10 cellular contexts compared by ENCODE assay signal in genomic region chr1:11729498-11730428, GRCh38. TPM values are rescaled to one million over a fixed set of nuclear protein-coding genes. Genes with fewer than 3 reads are reported as not detected.
DNase-seq lines count a peak whose midpoint lies in the region; ATAC-seq and TF ChIP-seq lines count a peak whose summit lies in the region.
"Had no signal": no experiment of that assay in that cellular context is flagged by ENCODE, and none has a peak within 500 bp of the region (broad histone marks: within the 10 kb centered on the region; RNA-seq: fewer than 3 reads in every experiment).

No MANE protein-coding gene starts in this region.

- H3K27ac Mint-ChIP-seq in natural killer cell = peak overlapping the region; percentile 88 to 95

- H3K27ac ChIP-seq in angular gyrus (ENCODE audit: low read depth, low read length) = peak overlapping the region; percentile 45
- H3K27ac ChIP-seq in foreskin keratinocyte = no peak overlapping the region

- no peaks in the 10 kb centered on the region for H3K27me3 ChIP-seq in foreskin keratinocyte

- DNase-seq in Caki2 (ENCODE audit: low read depth) (peak; percentile 52), Kasumi-1 (lab: John Stamatoyannopoulos, UW) (peak; percentile 58 to 59), natural killer cell (no peak), foreskin keratinocyte (no peak), DMS 273 treated with DMSO at 0.1 percent for 48 hours (lab: John Stamatoyannopoulos, UW) (no peak), NCI-H187 (lab: John Stamatoyannopoulos, UW) (no peak)
- DNase-seq: effector CD8-positive, alpha-beta T cell; NCI-H1092 treated with DMSO at 0.1 percent for 48 hours had no signal

- ATAC-seq in natural killer cell (peak in 2 of 3 donors; percentile 47 to 54), GM18873 (IDR thresholded peaks at IDR 0.05; ENCODE audit: low FRiP score, unreplicated experiment) (no peak), foreskin keratinocyte (no peak)

- no peaks in the 10 kb centered on the region for H3K9me3 Mint-ChIP-seq in natural killer cell

- in situ Hi-C loops in Caki2 (cut with HindIII; ENCODE audit: low pct_unique_long_range_greater_than_20kb, low sequenced_read_pairs) = no loop called here

- H3K36me3 Mint-ChIP-seq in natural killer cell = no peaks in the 10 kb centered on the region

- intact Hi-C loops in natural killer cell (cut with micrococcal nuclease) = loop anchor here (1.0 to 10.0 kb wide), 3 partner anchors 36 to 695 kb away; partner anchors contain the start of gene MTOR

- H3K4me1 ChIP-seq in foreskin keratinocyte = peaks cover 4% of the 10 kb centered on the region

- peak overlapping the region; percentile 91 for H3K4me3 Mint-ChIP-seq in natural killer cell

- H3K4me1 Mint-ChIP-seq in natural killer cell = peaks cover 37 to 39% of the 10 kb centered on the region in 2 donors

- no peaks in the 10 kb centered on the region for H3K27me3 Mint-ChIP-seq in natural killer cell (ENCODE audit: low read depth in 2 of 2)

- TF ChIP-seq CTCF in natural killer cell (IDR thresholded peaks at IDR 0.05) (no peak), foreskin keratinocyte (conservative IDR thresholded peaks at IDR 0.05) (no peak)

RNA-seq across cellular contexts. Expression of gene AGTRAP, which starts 6.2 kb away (rescaled TPM):
- total RNA-seq in Caki2 (2014; rRNA removed; shearing (Covaris generic); ENCODE audit: low replicate concordance) = 106 and 116 TPM in 2 replicates
- 100 to 1,000 TPM in 2 of 3 donors, 10 to 100 TPM in 1; 94.6 to 122 (median 104) TPM for total RNA-seq in natural killer cell
- total RNA-seq in foreskin keratinocyte = 83.1 and 83.9 TPM in 2 replicates
- 138 and 140 TPM in 2 replicates for polyA plus RNA-seq in foreskin keratinocyte

RNA-seq across cellular contexts. Expression of gene C1orf167, which starts 32.2 kb away (rescaled TPM):
- total RNA-seq in Caki2 (2014; rRNA removed; shearing (Covaris generic); ENCODE audit: low replicate concordance) = 0.58 and 0.95 TPM in 2 replicates
- total RNA-seq in natural killer cell = under 1 TPM in 1 of 3 donors, not detected in 2; 0.15 TPM
- total RNA-seq in foreskin keratinocyte = not detected in 2 replicates
- polyA plus RNA-seq in foreskin keratinocyte = not detected in 2 replicates

RNA-seq across cellular contexts. Expression of gene DRAXIN, which starts 38.3 kb away (rescaled TPM):
- not detected in 2 replicates for total RNA-seq in Caki2 (2014; rRNA removed; shearing (Covaris generic); ENCODE audit: low replicate concordance)
- total RNA-seq in natural killer cell (10 to 100 TPM; 10.9 to 24.9 (median 12.1) TPM), foreskin keratinocyte (not detected in 2 replicates)
- not detected in 2 replicates for polyA plus RNA-seq in foreskin keratinocyte

RNA-seq across cellular contexts. Expression of gene MAD2L2, which starts 48.8 kb away (rescaled TPM):
- total RNA-seq in Caki2 (2014; rRNA removed; shearing (Covaris generic); ENCODE audit: low replicate concordance) = 91.7 and 96.7 TPM in 2 replicates
- total RNA-seq in natural killer cell (10 to 100 TPM; 50.6 to 66.0 (median 60.4) TPM), foreskin keratinocyte (51.5 and 55.9 TPM in 2 replicates)
- 73.8 and 74.5 TPM in 2 replicates for polyA plus RNA-seq in foreskin keratinocyte

Comparison
In these comparisons a context has a peak if more than half of its experiments do, and no peak if none do; other contexts are left out.
1. DNase-seq: peak in Caki2 (single experiment) and Kasumi-1 (2 of 2); none in natural killer cell (single experiment), foreskin keratinocyte (0 of 2), DMS 273 treated with DMSO at 0.1 percent for 48 hours (single experiment) and NCI-H187 (0 of 2).
2. ATAC-seq: peak in natural killer cell (2 of 3); none in GM18873 (single experiment) and foreskin keratinocyte (single experiment).
3. RNA of gene DRAXIN, which starts 38.3 kb away (total RNA-seq): 10.9 to 24.9 TPM in natural killer cell; not detected in Caki2 and not detected in foreskin keratinocyte; every median in the first group is over 10 times any median in the second.